ENCODE assay signal across 1 cellular context in genomic region chr10:25174461-25175230, GRCh38.
TF ChIP-seq lines count a peak whose summit lies in the region.

Gene GPR158 (plus strand): TSS chr10:25175001. CDS start chr10:25175421, 420 bp downstream.

TF ChIP-seq in HepG2, 621 proteins besides CTCF, POLR2A, EP300 and RAD21 (continued from another document and continues in another):
- no peak for TF ChIP-seq TIGD3 (CRISPR knock-in tag; IDR thresholded peaks at IDR 0.05; ENCODE audit: borderline replicate concordance)
- TF ChIP-seq HDAC1 (CRISPR knock-in tag; IDR thresholded peaks at IDR 0.05): no peak
- 0 out of 2 replicates have a peak, but pooled peaks have one; percentile 45 for TF ChIP-seq ISL2 (CRISPR knock-in tag; IDR thresholded peaks at IDR 0.05)
- no peak; the same call in 1 of the 2 replicates for TF ChIP-seq ZNF784 (CRISPR knock-in tag; IDR thresholded peaks at IDR 0.05; ENCODE audit: borderline replicate concordance)
- peak; percentile 80 for TF ChIP-seq NFKB2 (CRISPR knock-in tag; IDR thresholded peaks at IDR 0.05; ENCODE audit: borderline replicate concordance)
- 0 out of 2 replicates have a peak, but pooled peaks have one; percentile 48 for TF ChIP-seq TP53 (CRISPR knock-in tag; conservative IDR thresholded peaks at IDR 0.05)
- TF ChIP-seq SNAPC5 (CRISPR knock-in tag; IDR thresholded peaks at IDR 0.05; ENCODE audit: borderline replicate concordance): 0 out of 2 replicates have a peak, but pooled peaks have one; percentile 47
- peak; percentile 83 for TF ChIP-seq IKZF5 (CRISPR knock-in tag; IDR thresholded peaks at IDR 0.05)
- TF ChIP-seq ZNF142 (CRISPR knock-in tag; IDR thresholded peaks at IDR 0.05): no peak
- no peak for TF ChIP-seq DR1 (CRISPR knock-in tag; IDR thresholded peaks at IDR 0.05)
- no peak for TF ChIP-seq ASH2L (IDR thresholded peaks at IDR 0.05; ENCODE audit: insufficient read length, low read depth, low read length)
- TF ChIP-seq ZNF180 (CRISPR knock-in tag; IDR thresholded peaks at IDR 0.05; ENCODE audit: borderline replicate concordance, low read depth): no peak
- 0 out of 2 replicates have a peak, but pooled peaks have one; percentile 42 for TF ChIP-seq ZNF280D (CRISPR knock-in tag; IDR thresholded peaks at IDR 0.05)
- no peak for TF ChIP-seq SETDB1 (CRISPR knock-in tag; IDR thresholded peaks at IDR 0.05; ENCODE audit: borderline replicate concordance)
- 0 out of 2 replicates have a peak, but pooled peaks have one; percentile 56 for TF ChIP-seq ZNF678 (CRISPR knock-in tag; IDR thresholded peaks at IDR 0.05)
- no peak for TF ChIP-seq PTBP1 (IDR thresholded peaks at IDR 0.05; ENCODE audit: low read depth, low read length, poor library complexity, severe bottlenecking)
- TF ChIP-seq PLRG1 (conservative IDR thresholded peaks at IDR 0.05): no peak
- TF ChIP-seq CREM (IDR thresholded peaks at IDR 0.05): no peak
- no peak for TF ChIP-seq CREM (CRISPR knock-in tag; IDR thresholded peaks at IDR 0.05)
- TF ChIP-seq CENPBD1 (CRISPR knock-in tag; IDR thresholded peaks at IDR 0.05; ENCODE audit: borderline replicate concordance, low read depth): no peak
- TF ChIP-seq DRAP1 (CRISPR knock-in tag; IDR thresholded peaks at IDR 0.05): peak; percentile 36; the same call in 1 of the 2 replicates
- TF ChIP-seq AKNA (CRISPR knock-in tag; IDR thresholded peaks at IDR 0.05; ENCODE audit: borderline replicate concordance): no peak
- TF ChIP-seq RAD51 (IDR thresholded peaks at IDR 0.05; ENCODE audit: borderline replicate concordance): no peak
- no peak for TF ChIP-seq HMGA1 (CRISPR knock-in tag; conservative IDR thresholded peaks at IDR 0.05)
- no peak for TF ChIP-seq STAT6 (CRISPR knock-in tag; IDR thresholded peaks at IDR 0.05; ENCODE audit: borderline replicate concordance)
- TF ChIP-seq REL (CRISPR knock-in tag; conservative IDR thresholded peaks at IDR 0.05): no peak; the same call in 1 of the 2 replicates
- TF ChIP-seq HNF4G (IDR thresholded peaks at IDR 0.05; ENCODE audit: borderline replicate concordance, low read depth, low read length): no peak
- no peak for TF ChIP-seq HNF4G (CRISPR knock-in tag; IDR thresholded peaks at IDR 0.05; ENCODE audit: borderline replicate concordance, low read depth)
- TF ChIP-seq EED (CRISPR knock-in tag; IDR thresholded peaks at IDR 0.05): 0 out of 2 replicates have a peak, but pooled peaks have one; percentile 52
- no peak for TF ChIP-seq PHF20 (CRISPR knock-in tag; IDR thresholded peaks at IDR 0.05)
